ENCODE assay signal across 1 cellular context in genomic region chr6:24950210-24950941, GRCh38.
A peak's percentile ranks its signal among the peaks of the same experiment; 100 is the strongest.
TF ChIP-seq lines count a peak whose summit lies in the region.

No MANE protein-coding gene starts in this region.

TF ChIP-seq in HepG2, 621 proteins besides CTCF, POLR2A, EP300 and RAD21:
- no peak for TF ChIP-seq NR0B2 (CRISPR knock-in tag; IDR thresholded peaks at IDR 0.05)
- TF ChIP-seq KMT2A (CRISPR knock-in tag; IDR thresholded peaks at IDR 0.05) = no peak
- no peak for TF ChIP-seq HMG20B (CRISPR knock-in tag; conservative IDR thresholded peaks at IDR 0.05)
- TF ChIP-seq CREBL2 (CRISPR knock-in tag; IDR thresholded peaks at IDR 0.05; ENCODE audit: borderline replicate concordance) = no peak
- TF ChIP-seq CEBPB (IDR thresholded peaks at IDR 0.05; ENCODE audit: borderline replicate concordance, low read depth, low read length) = peak; percentile 50; the same call in 1 of the 2 replicates
- TF ChIP-seq FOXO1 (CRISPR knock-in tag; IDR thresholded peaks at IDR 0.05) = no peak
- no peak for TF ChIP-seq ZFP90 (CRISPR knock-in tag; IDR thresholded peaks at IDR 0.05; ENCODE audit: borderline replicate concordance)
TF ChIP-seq in HepG2: peak in this region for 1.
